In genomic region chr12:68803948-68804653, GRCh38 we compare ENCODE assay signal across 1 cellular context.
TF ChIP-seq lines count a peak whose summit lies in the region.

No MANE protein-coding gene starts in this region.

TF ChIP-seq in GM23338, 12 proteins besides CTCF, POLR2A, EP300 and RAD21:
- TF ChIP-seq STAT1 (IDR thresholded peaks at IDR 0.05; ENCODE audit: unreplicated experiment): no peak
- TF ChIP-seq ZNF114 (CRISPR knock-in tag; IDR thresholded peaks at IDR 0.05): no peak
- no peak for TF ChIP-seq REST (IDR thresholded peaks at IDR 0.05; ENCODE audit: unreplicated experiment)
TF ChIP-seq in GM23338: peak in this region for 0.
